1 cellular context compared by ENCODE assay signal in the genomic region with DNA sequence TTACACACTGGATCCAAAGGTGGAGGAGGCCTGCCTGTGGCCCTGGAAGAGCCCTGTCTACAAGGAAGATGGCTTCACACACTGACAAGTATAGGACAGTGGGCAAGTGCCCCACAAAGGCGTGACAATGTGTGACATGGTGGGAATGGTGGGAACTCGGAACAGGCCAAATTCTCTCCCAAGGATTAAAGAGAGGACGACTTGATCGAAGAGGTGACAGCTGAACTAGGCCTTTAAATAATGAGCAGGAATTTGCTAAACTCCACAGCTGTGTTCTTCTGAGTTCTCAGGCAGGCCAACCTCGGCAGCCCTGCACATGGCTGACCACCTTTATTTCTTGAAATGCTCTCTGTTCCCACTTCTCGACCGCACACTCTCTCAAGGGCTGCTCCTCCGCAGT.
TF ChIP-seq lines count a peak whose summit lies in the region.

No MANE protein-coding gene starts in this region.

TF ChIP-seq in GM23338, 12 proteins besides CTCF, POLR2A, EP300 and RAD21:
- TF ChIP-seq, protein P1, sequence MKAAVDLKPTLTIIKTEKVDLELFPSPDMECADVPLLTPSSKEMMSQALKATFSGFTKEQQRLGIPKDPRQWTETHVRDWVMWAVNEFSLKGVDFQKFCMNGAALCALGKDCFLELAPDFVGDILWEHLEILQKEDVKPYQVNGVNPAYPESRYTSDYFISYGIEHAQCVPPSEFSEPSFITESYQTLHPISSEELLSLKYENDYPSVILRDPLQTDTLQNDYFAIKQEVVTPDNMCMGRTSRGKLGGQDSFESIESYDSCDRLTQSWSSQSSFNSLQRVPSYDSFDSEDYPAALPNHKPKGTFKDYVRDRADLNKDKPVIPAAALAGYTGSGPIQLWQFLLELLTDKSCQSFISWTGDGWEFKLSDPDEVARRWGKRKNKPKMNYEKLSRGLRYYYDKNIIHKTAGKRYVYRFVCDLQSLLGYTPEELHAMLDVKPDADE (IDR thresholded peaks at IDR 0.05): no peak
- TF ChIP-seq ZNF331 (CRISPR knock-in tag; IDR thresholded peaks at IDR 0.05; ENCODE audit: low read depth): no peak
- no peak for TF ChIP-seq STAT1 (IDR thresholded peaks at IDR 0.05; ENCODE audit: unreplicated experiment)
- TF ChIP-seq NANOG (IDR thresholded peaks at IDR 0.05; ENCODE audit: borderline replicate concordance): no peak
- TF ChIP-seq CREB1 (CRISPR knock-in tag; IDR thresholded peaks at IDR 0.05; ENCODE audit: low read depth): no peak
- no peak for TF ChIP-seq ZNF114 (CRISPR knock-in tag; IDR thresholded peaks at IDR 0.05)
- TF ChIP-seq, protein P2, sequence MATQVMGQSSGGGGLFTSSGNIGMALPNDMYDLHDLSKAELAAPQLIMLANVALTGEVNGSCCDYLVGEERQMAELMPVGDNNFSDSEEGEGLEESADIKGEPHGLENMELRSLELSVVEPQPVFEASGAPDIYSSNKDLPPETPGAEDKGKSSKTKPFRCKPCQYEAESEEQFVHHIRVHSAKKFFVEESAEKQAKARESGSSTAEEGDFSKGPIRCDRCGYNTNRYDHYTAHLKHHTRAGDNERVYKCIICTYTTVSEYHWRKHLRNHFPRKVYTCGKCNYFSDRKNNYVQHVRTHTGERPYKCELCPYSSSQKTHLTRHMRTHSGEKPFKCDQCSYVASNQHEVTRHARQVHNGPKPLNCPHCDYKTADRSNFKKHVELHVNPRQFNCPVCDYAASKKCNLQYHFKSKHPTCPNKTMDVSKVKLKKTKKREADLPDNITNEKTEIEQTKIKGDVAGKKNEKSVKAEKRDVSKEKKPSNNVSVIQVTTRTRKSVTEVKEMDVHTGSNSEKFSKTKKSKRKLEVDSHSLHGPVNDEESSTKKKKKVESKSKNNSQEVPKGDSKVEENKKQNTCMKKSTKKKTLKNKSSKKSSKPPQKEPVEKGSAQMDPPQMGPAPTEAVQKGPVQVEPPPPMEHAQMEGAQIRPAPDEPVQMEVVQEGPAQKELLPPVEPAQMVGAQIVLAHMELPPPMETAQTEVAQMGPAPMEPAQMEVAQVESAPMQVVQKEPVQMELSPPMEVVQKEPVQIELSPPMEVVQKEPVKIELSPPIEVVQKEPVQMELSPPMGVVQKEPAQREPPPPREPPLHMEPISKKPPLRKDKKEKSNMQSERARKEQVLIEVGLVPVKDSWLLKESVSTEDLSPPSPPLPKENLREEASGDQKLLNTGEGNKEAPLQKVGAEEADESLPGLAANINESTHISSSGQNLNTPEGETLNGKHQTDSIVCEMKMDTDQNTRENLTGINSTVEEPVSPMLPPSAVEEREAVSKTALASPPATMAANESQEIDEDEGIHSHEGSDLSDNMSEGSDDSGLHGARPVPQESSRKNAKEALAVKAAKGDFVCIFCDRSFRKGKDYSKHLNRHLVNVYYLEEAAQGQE (IDR thresholded peaks at IDR 0.05; ENCODE audit: unreplicated experiment): no peak
- TF ChIP-seq EZH2phosphoT487 (IDR thresholded peaks at IDR 0.05; ENCODE audit: unreplicated experiment): no peak
